Comparison of ENCODE assay signal across 26 cellular contexts in genomic region chr6:163321717-163322116, GRCh38.
"Had no signal": no experiment of that assay in that cellular context is flagged by ENCODE, and none has a peak within 500 bp of the region (broad histone marks: within the 10 kb centered on the region; RNA-seq: fewer than 3 reads in every experiment).

No MANE protein-coding gene starts in this region.

- H3K4me3 ChIP-seq: adrenal gland, breast epithelium, K562 had no signal

- H3K4me1 Mint-ChIP-seq: activated CD4-positive, alpha-beta T cell treated with anti-CD3 and anti-CD28 coated beads, Interleukin-2, amount 10 ng/mL, durations not matched to agents 7 days and 5 days; activated naive CD4-positive, alpha-beta T cell treated with anti-CD3 and anti-CD28 coated beads, Interleukin-2, amount 10 ng/mL, durations not matched to agents 7 days and 5 days; activated naive CD8-positive, alpha-beta T cell treated with anti-CD3 and anti-CD28 coated beads for 36 hours had no signal

- H3K27me3 ChIP-seq: adrenal gland, breast epithelium had no signal

- H3K27ac ChIP-seq: adrenal gland, breast epithelium had no signal

- H3K36me3 Mint-ChIP-seq: activated CD4-positive, alpha-beta memory T cell treated with anti-CD3 and anti-CD28 coated beads for 36 hours; activated naive CD4-positive, alpha-beta T cell treated with anti-CD3 and anti-CD28 coated beads, Interleukin-2, amount 10 ng/mL, durations not matched to agents 7 days and 5 days; activated naive CD8-positive, alpha-beta T cell treated with anti-CD3 and anti-CD28 coated beads for 36 hours; WTC11 had no signal

- H3K36me3 ChIP-seq: adrenal gland, breast epithelium had no signal

- H3K4me3 Mint-ChIP-seq: activated CD4-positive, alpha-beta memory T cell treated with anti-CD3 and anti-CD28 coated beads for 36 hours; activated CD4-positive, alpha-beta T cell treated with anti-CD3 and anti-CD28 coated beads, Interleukin-2, amount 10 ng/mL, durations not matched to agents 7 days and 5 days; activated naive CD4-positive, alpha-beta T cell treated with anti-CD3 and anti-CD28 coated beads, Interleukin-2, amount 10 ng/mL, durations not matched to agents 7 days and 5 days; activated naive CD8-positive, alpha-beta T cell treated with anti-CD3 and anti-CD28 coated beads for 36 hours; activated T-cell treated with anti-CD3 and anti-CD28 coated beads, Interleukin-2, amount 50 U/mL, for 4 hours; T-helper 17 cell; WTC11 had no signal

- H3K9me3 ChIP-seq: adrenal gland, breast epithelium had no signal

- H3K27ac Mint-ChIP-seq: activated CD4-positive, alpha-beta memory T cell treated with anti-CD3 and anti-CD28 coated beads for 36 hours; activated CD4-positive, alpha-beta T cell treated with anti-CD3 and anti-CD28 coated beads, Interleukin-2, amount 10 ng/mL, durations not matched to agents 7 days and 5 days; activated naive CD4-positive, alpha-beta T cell treated with anti-CD3 and anti-CD28 coated beads, Interleukin-2, amount 10 ng/mL, durations not matched to agents 7 days and 5 days; activated naive CD8-positive, alpha-beta T cell treated with anti-CD3 and anti-CD28 coated beads for 36 hours; T-helper 17 cell; WTC11 had no signal

- H3K9me3 Mint-ChIP-seq: activated CD4-positive, alpha-beta memory T cell treated with anti-CD3 and anti-CD28 coated beads for 36 hours; activated CD4-positive, alpha-beta T cell treated with anti-CD3 and anti-CD28 coated beads, Interleukin-2, amount 10 ng/mL, durations not matched to agents 7 days and 5 days; activated naive CD4-positive, alpha-beta T cell treated with anti-CD3 and anti-CD28 coated beads, Interleukin-2, amount 10 ng/mL, durations not matched to agents 7 days and 5 days; activated naive CD8-positive, alpha-beta T cell treated with anti-CD3 and anti-CD28 coated beads for 36 hours; activated T-cell treated with anti-CD3 and anti-CD28 coated beads, Interleukin-2, amount 50 U/mL, for 4 hours; WTC11 had no signal

- H3K4me1 ChIP-seq: breast epithelium had no signal

- DNase-seq: activated CD4-positive, alpha-beta memory T cell treated with anti-CD3 and anti-CD28 coated beads for 36 hours; activated CD4-positive, alpha-beta T cell treated with anti-CD3 and anti-CD28 coated beads for 1 hour; activated CD4-positive, alpha-beta T cell treated with anti-CD3 and anti-CD28 coated beads, Interleukin-2, amount 10 ng/mL, durations not matched to agents 7 days and 5 days; activated CD8-positive, alpha-beta memory T cell treated with anti-CD3 and anti-CD28 coated beads for 24 hours; activated gamma-delta T cell treated with Interleukin-2 at 50 U/mL for 16 hours; activated naive CD4-positive, alpha-beta T cell treated with anti-CD3 and anti-CD28 coated beads, Interleukin-2, amount 10 ng/mL, durations not matched to agents 7 days and 5 days; activated naive CD8-positive, alpha-beta T cell treated with anti-CD3 and anti-CD28 coated beads for 36 hours; activated T-cell treated with anti-CD3 and anti-CD28 coated beads, Interleukin-2, amount 50 U/mL, for 4 hours; adrenal gland; aorta; central memory CD4-positive, alpha-beta T cell; Karpas-422; MM.1S; NCI-H1105; NCI-H1436 treated with DMSO at 0.1 percent for 48 hours; NCI-H187; NCI-H2081 treated with DMSO at 0.1 percent for 48 hours; NCI-H446; NCI-H524; PC-3; SHP77 treated with DMSO at 0.1 percent for 48 hours; T-helper 17 cell; T-helper 9 cell had no signal

- ATAC-seq: activated T-cell treated with anti-CD3 and anti-CD28 coated beads, Interleukin-2, amount 50 U/mL, for 4 hours; K562; PC-3; T-helper 17 cell; WTC11 had no signal

- FAIRE-seq: K562 had no signal
